In genomic region chr5:122776143-122776542, GRCh38 we compare ENCODE assay signal across 8 cellular contexts. TPM values are rescaled to one million over a fixed set of nuclear protein-coding genes. Genes with fewer than 3 reads are reported as not detected.
DNase-seq lines count a peak whose midpoint lies in the region; TF ChIP-seq lines count a peak whose summit lies in the region.

No MANE protein-coding gene starts in this region.

- no peak overlapping the region for H2BK120ac ChIP-seq in trophoblast cell (ENCODE audit: insufficient read depth, low read length, poor library complexity)

- H3F3A ChIP-seq in OCI-LY1 (ENCODE audit: insufficient read depth, low read length), result no peaks in the 10 kb centered on the region

- DNase-seq in erythroblast (lab: John Stamatoyannopoulos, UW), result peak; percentile 15 to 41
- DNase-seq in trophoblast cell, result no peak
- no peak for DNase-seq in activated CD4-positive, CD25-positive, alpha-beta regulatory T cell (lab: John Stamatoyannopoulos, UW)
- DNase-seq in AG08396 (ENCODE audit: low spot score), result no peak
- no peak for DNase-seq in NCI-H1694 (lab: John Stamatoyannopoulos, UW)
- DNase-seq in NCI-H510A (lab: John Stamatoyannopoulos, UW), result no peak

- H2AK5ac ChIP-seq in trophoblast cell (ENCODE audit: low read length), result no peak overlapping the region

- no peak for TF ChIP-seq POLR2A in erythroblast (IDR thresholded peaks at IDR 0.05; ENCODE audit: low read length)

- H3K27me3 ChIP-seq in OCI-LY1 (ENCODE audit: insufficient read depth, low read length), result no peaks in the 10 kb centered on the region
- H3K27me3 ChIP-seq in trophoblast cell (ENCODE audit: insufficient read depth, low read length), result no peaks in the 10 kb centered on the region

- H3K4me2 ChIP-seq in OCI-LY1 (ENCODE audit: low read length) (peak overlapping the region; percentile 76), trophoblast cell (ENCODE audit: low read length) (peak overlapping the region; percentile 64)

- no peak overlapping the region for H2BK12ac ChIP-seq in trophoblast cell (ENCODE audit: low read length)

- no peak overlapping the region for H3K23ac ChIP-seq in trophoblast cell (ENCODE audit: low read length)

- no peak for TF ChIP-seq CTCF in OCI-LY1 (IDR thresholded peaks at IDR 0.05; ENCODE audit: low read length)

- H3K4me3 ChIP-seq in OCI-LY1 (ENCODE audit: low read depth, low read length, poor library complexity, severe bottlenecking) (peak overlapping the region; percentile 73), trophoblast cell (ENCODE audit: low read depth, low read length) (no peak overlapping the region)

- H3K4ac ChIP-seq in trophoblast cell (ENCODE audit: low read depth, low read length), result peak overlapping the region; percentile 14

- no peaks in the 10 kb centered on the region for H3K9me2 ChIP-seq in OCI-LY1 (ENCODE audit: low read depth, low read length)

- no peak overlapping the region for H4K12ac ChIP-seq in trophoblast cell (ENCODE audit: low read depth, low read length)

- no peaks in the 10 kb centered on the region for H4K20me1 ChIP-seq in OCI-LY1 (ENCODE audit: insufficient read depth, low read length)

- H3K9ac ChIP-seq in ES-I3 (ENCODE audit: low read depth, low read length) (peak overlapping the region; percentile 90), OCI-LY1 (ENCODE audit: low read length) (peak overlapping the region; percentile 71), trophoblast cell (ENCODE audit: low read length) (no peak overlapping the region)

- H3K79me2 ChIP-seq in OCI-LY1 (ENCODE audit: insufficient read depth, low read length), result peaks cover 61% of the 10 kb centered on the region
- peaks cover 12% of the 10 kb centered on the region for H3K79me2 ChIP-seq in trophoblast cell (ENCODE audit: control insufficient read depth, insufficient read depth, low read length, poor library complexity)

- H3K27ac ChIP-seq in OCI-LY1 (ENCODE audit: low read depth, low read length, poor library complexity, severe bottlenecking) (peak overlapping the region; percentile 56), trophoblast cell (ENCODE audit: low read depth, low read length) (no peak overlapping the region)

- H3K18ac ChIP-seq in trophoblast cell (ENCODE audit: low read length), result no peak overlapping the region

- H4K8ac ChIP-seq in trophoblast cell (ENCODE audit: low read depth, low read length), result no peak overlapping the region

- H3K36me3 ChIP-seq in ES-I3 (ENCODE audit: insufficient read depth, low read length) (no peaks in the 10 kb centered on the region), OCI-LY1 (ENCODE audit: insufficient read depth, low read length) (peaks cover 10% of the 10 kb centered on the region), trophoblast cell (ENCODE audit: control insufficient read depth in 1 of 2, insufficient read depth in 2 of 2, low read length in 2 of 2) (no peaks in the 10 kb centered on the region)

- no CpG with 5 or more reads among the region's 2 CpGs for WGBS in trophoblast cell (ENCODE audit: extremely low coverage, insufficient coverage, insufficient read length)

- H3K9me3 ChIP-seq in ES-I3 (ENCODE audit: control insufficient read depth, insufficient read depth, low read length), result no peaks in the 10 kb centered on the region
- H3K9me3 ChIP-seq in OCI-LY1 (ENCODE audit: low read length), result no peaks in the 10 kb centered on the region
- H3K9me3 ChIP-seq in trophoblast cell (ENCODE audit: insufficient read depth, low read depth, low read length), result no peaks in the 10 kb centered on the region

- H3K79me1 ChIP-seq in trophoblast cell (ENCODE audit: low read length), result peaks cover 12% of the 10 kb centered on the region

- no peak overlapping the region for H3K14ac ChIP-seq in trophoblast cell (ENCODE audit: low read length)

- no peaks in the 10 kb centered on the region for H3K4me1 ChIP-seq in ES-I3 (ENCODE audit: insufficient read depth, low read length)
- H3K4me1 ChIP-seq in OCI-LY1 (ENCODE audit: insufficient read depth, low read length, severe bottlenecking), result peaks cover 17% of the 10 kb centered on the region
- H3K4me1 ChIP-seq in trophoblast cell (ENCODE audit: control insufficient read depth in 1 of 2, insufficient read depth in 2 of 2, low read length in 2 of 2), result peaks cover 3 to 14% of the 10 kb centered on the region in 2 experiments

- no peak overlapping the region for H2BK5ac ChIP-seq in trophoblast cell (ENCODE audit: low read depth, low read length, poor library complexity)

- H2AFZ ChIP-seq in OCI-LY1 (ENCODE audit: low read length), result no peak overlapping the region
- no peak overlapping the region for H2AFZ ChIP-seq in trophoblast cell (ENCODE audit: insufficient read depth, low read length, poor library complexity)

- no peak overlapping the region for H4K91ac ChIP-seq in trophoblast cell (ENCODE audit: low read depth, low read length)

RNA-seq across cellular contexts. Expression of gene SNX2, which starts 1.3 kb away (rescaled TPM):
- polyA plus RNA-seq in trophoblast cell (2013), result 149 and 156 TPM in 2 replicates

Comparison
In these comparisons a context has a peak if more than half of its experiments do, and no peak if none do; other contexts are left out.
1. DNase-seq: peak in erythroblast (2 of 2); none in trophoblast cell (0 of 2), activated CD4-positive, CD25-positive, alpha-beta regulatory T cell (0 of 4), AG08396 (single experiment), NCI-H1694 (single experiment) and NCI-H510A (single experiment).